Comparison of ENCODE assay signal across 1 cellular context in the genomic region with DNA sequence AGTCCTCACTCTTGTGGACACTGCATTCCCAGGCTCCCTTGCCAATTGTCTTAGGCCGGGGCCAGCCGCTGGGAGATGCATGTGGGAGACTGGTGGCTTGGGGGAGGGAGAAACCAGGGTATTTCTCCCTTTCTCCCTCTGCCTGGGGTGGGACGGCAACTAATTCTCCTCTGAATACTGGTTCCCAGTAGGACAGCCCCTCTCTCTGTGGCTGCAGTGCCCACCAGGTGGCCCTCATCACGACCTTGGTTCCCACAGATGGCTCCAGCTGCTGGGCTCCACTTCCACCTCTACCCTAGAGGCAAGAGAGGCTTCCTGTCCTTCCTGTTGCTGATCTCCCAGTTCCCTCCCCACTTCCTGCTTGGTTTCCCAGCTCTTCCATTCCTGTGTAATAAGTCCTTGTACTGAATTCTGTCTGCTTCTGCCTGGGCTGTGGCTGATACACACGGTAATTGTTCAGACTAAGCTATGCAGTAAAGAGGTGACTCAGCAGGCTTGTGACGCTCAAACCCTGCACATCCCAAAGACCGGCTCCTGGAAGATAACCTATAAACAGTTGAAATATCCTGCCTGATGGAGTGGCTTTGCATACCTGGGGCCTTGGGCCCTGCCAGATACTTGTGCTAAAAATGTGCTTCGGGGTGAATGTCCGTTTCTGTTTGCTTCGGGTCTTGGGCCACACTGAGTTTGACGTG.
TF ChIP-seq lines count a peak whose summit lies in the region.

No MANE protein-coding gene starts in this region.

TF ChIP-seq in HepG2, 621 proteins besides CTCF, POLR2A, EP300 and RAD21 (continues in another document):
- TF ChIP-seq, protein P1, sequence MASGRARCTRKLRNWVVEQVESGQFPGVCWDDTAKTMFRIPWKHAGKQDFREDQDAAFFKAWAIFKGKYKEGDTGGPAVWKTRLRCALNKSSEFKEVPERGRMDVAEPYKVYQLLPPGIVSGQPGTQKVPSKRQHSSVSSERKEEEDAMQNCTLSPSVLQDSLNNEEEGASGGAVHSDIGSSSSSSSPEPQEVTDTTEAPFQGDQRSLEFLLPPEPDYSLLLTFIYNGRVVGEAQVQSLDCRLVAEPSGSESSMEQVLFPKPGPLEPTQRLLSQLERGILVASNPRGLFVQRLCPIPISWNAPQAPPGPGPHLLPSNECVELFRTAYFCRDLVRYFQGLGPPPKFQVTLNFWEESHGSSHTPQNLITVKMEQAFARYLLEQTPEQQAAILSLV (CRISPR knock-in tag; IDR thresholded peaks at IDR 0.05; ENCODE audit: borderline replicate concordance) = no peak
- TF ChIP-seq ZNF331 (CRISPR knock-in tag; IDR thresholded peaks at IDR 0.05) = peak; percentile 13; the same call in 1 of the 2 replicates
- TF ChIP-seq, protein P2, sequence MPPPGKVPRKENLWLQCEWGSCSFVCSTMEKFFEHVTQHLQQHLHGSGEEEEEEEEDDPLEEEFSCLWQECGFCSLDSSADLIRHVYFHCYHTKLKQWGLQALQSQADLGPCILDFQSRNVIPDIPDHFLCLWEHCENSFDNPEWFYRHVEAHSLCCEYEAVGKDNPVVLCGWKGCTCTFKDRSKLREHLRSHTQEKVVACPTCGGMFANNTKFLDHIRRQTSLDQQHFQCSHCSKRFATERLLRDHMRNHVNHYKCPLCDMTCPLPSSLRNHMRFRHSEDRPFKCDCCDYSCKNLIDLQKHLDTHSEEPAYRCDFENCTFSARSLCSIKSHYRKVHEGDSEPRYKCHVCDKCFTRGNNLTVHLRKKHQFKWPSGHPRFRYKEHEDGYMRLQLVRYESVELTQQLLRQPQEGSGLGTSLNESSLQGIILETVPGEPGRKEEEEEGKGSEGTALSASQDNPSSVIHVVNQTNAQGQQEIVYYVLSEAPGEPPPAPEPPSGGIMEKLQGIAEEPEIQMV (CRISPR knock-in tag; IDR thresholded peaks at IDR 0.05; ENCODE audit: low read depth) = peak; percentile 47; the same call in 1 of the 2 replicates
- TF ChIP-seq ELF3 (CRISPR knock-in tag; IDR thresholded peaks at IDR 0.05) = peak; percentile 60
- TF ChIP-seq SAP130 (CRISPR knock-in tag; IDR thresholded peaks at IDR 0.05; ENCODE audit: low read depth) = peak; percentile 28; the same call in 1 of the 2 replicates
- TF ChIP-seq, protein P3, sequence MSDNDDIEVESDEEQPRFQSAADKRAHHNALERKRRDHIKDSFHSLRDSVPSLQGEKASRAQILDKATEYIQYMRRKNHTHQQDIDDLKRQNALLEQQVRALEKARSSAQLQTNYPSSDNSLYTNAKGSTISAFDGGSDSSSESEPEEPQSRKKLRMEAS (IDR thresholded peaks at IDR 0.05) = peak; percentile 12; the same call in 1 of the 2 replicates
- TF ChIP-seq NFE2 (CRISPR knock-in tag; IDR thresholded peaks at IDR 0.05) = peak; percentile 14; the same call in 1 of the 2 replicates
- peak; percentile 49; the same call in 1 of the 2 replicates for TF ChIP-seq ZBTB20 (CRISPR knock-in tag; IDR thresholded peaks at IDR 0.05; ENCODE audit: borderline replicate concordance, low read depth)
- no peak for TF ChIP-seq U2AF1 (optimal IDR thresholded peaks at IDR 0.05; ENCODE audit: low read depth, low read length)
- TF ChIP-seq SMC3 (IDR thresholded peaks at IDR 0.05; ENCODE audit: low read length) = peak; percentile 25; the same call in 1 of the 2 replicates
- TF ChIP-seq, protein P4, sequence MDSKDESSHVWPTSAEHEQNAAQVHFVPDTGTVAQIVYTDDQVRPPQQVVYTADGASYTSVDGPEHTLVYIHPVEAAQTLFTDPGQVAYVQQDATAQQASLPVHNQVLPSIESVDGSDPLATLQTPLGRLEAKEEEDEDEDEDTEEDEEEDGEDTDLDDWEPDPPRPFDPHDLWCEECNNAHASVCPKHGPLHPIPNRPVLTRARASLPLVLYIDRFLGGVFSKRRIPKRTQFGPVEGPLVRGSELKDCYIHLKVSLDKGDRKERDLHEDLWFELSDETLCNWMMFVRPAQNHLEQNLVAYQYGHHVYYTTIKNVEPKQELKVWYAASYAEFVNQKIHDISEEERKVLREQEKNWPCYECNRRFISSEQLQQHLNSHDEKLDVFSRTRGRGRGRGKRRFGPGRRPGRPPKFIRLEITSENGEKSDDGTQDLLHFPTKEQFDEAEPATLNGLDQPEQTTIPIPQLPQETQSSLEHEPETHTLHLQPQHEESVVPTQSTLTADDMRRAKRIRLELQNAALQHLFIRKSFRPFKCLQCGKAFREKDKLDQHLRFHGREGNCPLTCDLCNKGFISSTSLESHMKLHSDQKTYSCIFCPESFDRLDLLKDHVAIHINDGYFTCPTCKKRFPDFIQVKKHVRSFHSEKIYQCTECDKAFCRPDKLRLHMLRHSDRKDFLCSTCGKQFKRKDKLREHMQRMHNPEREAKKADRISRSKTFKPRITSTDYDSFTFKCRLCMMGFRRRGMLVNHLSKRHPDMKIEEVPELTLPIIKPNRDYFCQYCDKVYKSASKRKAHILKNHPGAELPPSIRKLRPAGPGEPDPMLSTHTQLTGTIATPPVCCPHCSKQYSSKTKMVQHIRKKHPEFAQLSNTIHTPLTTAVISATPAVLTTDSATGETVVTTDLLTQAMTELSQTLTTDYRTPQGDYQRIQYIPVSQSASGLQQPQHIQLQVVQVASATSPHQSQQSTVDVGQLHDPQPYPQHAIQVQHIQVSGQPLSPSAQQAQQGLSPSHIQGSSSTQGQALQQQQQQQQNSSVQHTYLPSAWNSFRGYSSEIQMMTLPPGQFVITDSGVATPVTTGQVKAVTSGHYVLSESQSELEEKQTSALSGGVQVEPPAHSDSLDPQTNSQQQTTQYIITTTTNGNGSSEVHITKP (CRISPR knock-in tag; IDR thresholded peaks at IDR 0.05; ENCODE audit: low read depth) = no peak
- peak; percentile 28; the same call in 1 of the 2 replicates for TF ChIP-seq GABPB1 (CRISPR knock-in tag; IDR thresholded peaks at IDR 0.05)
- TF ChIP-seq ERF (CRISPR knock-in tag; IDR thresholded peaks at IDR 0.05) = 0 out of 2 replicates have a peak, but pooled peaks have one; percentile 14
- TF ChIP-seq, protein P5, sequence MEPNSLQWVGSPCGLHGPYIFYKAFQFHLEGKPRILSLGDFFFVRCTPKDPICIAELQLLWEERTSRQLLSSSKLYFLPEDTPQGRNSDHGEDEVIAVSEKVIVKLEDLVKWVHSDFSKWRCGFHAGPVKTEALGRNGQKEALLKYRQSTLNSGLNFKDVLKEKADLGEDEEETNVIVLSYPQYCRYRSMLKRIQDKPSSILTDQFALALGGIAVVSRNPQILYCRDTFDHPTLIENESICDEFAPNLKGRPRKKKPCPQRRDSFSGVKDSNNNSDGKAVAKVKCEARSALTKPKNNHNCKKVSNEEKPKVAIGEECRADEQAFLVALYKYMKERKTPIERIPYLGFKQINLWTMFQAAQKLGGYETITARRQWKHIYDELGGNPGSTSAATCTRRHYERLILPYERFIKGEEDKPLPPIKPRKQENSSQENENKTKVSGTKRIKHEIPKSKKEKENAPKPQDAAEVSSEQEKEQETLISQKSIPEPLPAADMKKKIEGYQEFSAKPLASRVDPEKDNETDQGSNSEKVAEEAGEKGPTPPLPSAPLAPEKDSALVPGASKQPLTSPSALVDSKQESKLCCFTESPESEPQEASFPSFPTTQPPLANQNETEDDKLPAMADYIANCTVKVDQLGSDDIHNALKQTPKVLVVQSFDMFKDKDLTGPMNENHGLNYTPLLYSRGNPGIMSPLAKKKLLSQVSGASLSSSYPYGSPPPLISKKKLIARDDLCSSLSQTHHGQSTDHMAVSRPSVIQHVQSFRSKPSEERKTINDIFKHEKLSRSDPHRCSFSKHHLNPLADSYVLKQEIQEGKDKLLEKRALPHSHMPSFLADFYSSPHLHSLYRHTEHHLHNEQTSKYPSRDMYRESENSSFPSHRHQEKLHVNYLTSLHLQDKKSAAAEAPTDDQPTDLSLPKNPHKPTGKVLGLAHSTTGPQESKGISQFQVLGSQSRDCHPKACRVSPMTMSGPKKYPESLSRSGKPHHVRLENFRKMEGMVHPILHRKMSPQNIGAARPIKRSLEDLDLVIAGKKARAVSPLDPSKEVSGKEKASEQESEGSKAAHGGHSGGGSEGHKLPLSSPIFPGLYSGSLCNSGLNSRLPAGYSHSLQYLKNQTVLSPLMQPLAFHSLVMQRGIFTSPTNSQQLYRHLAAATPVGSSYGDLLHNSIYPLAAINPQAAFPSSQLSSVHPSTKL (CRISPR knock-in tag; IDR thresholded peaks at IDR 0.05) = 0 out of 2 replicates have a peak, but pooled peaks have one; percentile 13
- TF ChIP-seq FOSL2 (CRISPR knock-in tag; IDR thresholded peaks at IDR 0.05) = peak; percentile 45; the same call in 1 of the 2 replicates
- 0 out of 2 replicates have a peak, but pooled peaks have one; percentile 11 for TF ChIP-seq SOX5 (CRISPR knock-in tag; IDR thresholded peaks at IDR 0.05; ENCODE audit: borderline replicate concordance)
- TF ChIP-seq ZNF598 (CRISPR knock-in tag; IDR thresholded peaks at IDR 0.05; ENCODE audit: borderline replicate concordance) = no peak
- peak; percentile 9; the same call in 1 of the 2 replicates for TF ChIP-seq ZNF263 (CRISPR knock-in tag; IDR thresholded peaks at IDR 0.05)
- peak; percentile 28 to 35; a peak in 1 of 4 replicates for TF ChIP-seq MAFK (conservative IDR thresholded peaks at IDR 0.05 in 1 of 2, IDR thresholded peaks at IDR 0.05 in 1 of 2; ENCODE audit: low read length in 2 of 2)
- TF ChIP-seq ZNF605 (CRISPR knock-in tag; IDR thresholded peaks at IDR 0.05) = peak; percentile 77
- no peak for TF ChIP-seq ZNF256 (CRISPR knock-in tag; conservative IDR thresholded peaks at IDR 0.05)
- 0 out of 2 replicates have a peak, but pooled peaks have one; percentile 15 for TF ChIP-seq DMAP1 (CRISPR knock-in tag; IDR thresholded peaks at IDR 0.05)
- TF ChIP-seq, protein P6, sequence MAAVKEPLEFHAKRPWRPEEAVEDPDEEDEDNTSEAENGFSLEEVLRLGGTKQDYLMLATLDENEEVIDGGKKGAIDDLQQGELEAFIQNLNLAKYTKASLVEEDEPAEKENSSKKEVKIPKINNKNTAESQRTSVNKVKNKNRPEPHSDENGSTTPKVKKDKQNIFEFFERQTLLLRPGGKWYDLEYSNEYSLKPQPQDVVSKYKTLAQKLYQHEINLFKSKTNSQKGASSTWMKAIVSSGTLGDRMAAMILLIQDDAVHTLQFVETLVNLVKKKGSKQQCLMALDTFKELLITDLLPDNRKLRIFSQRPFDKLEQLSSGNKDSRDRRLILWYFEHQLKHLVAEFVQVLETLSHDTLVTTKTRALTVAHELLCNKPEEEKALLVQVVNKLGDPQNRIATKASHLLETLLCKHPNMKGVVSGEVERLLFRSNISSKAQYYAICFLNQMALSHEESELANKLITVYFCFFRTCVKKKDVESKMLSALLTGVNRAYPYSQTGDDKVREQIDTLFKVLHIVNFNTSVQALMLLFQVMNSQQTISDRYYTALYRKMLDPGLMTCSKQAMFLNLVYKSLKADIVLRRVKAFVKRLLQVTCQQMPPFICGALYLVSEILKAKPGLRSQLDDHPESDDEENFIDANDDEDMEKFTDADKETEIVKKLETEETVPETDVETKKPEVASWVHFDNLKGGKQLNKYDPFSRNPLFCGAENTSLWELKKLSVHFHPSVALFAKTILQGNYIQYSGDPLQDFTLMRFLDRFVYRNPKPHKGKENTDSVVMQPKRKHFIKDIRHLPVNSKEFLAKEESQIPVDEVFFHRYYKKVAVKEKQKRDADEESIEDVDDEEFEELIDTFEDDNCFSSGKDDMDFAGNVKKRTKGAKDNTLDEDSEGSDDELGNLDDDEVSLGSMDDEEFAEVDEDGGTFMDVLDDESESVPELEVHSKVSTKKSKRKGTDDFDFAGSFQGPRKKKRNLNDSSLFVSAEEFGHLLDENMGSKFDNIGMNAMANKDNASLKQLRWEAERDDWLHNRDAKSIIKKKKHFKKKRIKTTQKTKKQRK (IDR thresholded peaks at IDR 0.05; ENCODE audit: low read length) = no peak
- TF ChIP-seq BRD4 (CRISPR knock-in tag; IDR thresholded peaks at IDR 0.05) = peak; percentile 14; the same call in 1 of the 2 replicates
- TF ChIP-seq, protein P7, sequence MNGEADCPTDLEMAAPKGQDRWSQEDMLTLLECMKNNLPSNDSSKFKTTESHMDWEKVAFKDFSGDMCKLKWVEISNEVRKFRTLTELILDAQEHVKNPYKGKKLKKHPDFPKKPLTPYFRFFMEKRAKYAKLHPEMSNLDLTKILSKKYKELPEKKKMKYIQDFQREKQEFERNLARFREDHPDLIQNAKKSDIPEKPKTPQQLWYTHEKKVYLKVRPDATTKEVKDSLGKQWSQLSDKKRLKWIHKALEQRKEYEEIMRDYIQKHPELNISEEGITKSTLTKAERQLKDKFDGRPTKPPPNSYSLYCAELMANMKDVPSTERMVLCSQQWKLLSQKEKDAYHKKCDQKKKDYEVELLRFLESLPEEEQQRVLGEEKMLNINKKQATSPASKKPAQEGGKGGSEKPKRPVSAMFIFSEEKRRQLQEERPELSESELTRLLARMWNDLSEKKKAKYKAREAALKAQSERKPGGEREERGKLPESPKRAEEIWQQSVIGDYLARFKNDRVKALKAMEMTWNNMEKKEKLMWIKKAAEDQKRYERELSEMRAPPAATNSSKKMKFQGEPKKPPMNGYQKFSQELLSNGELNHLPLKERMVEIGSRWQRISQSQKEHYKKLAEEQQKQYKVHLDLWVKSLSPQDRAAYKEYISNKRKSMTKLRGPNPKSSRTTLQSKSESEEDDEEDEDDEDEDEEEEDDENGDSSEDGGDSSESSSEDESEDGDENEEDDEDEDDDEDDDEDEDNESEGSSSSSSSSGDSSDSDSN (CRISPR knock-in tag; IDR thresholded peaks at IDR 0.05) = peak; percentile 58
- peak; percentile 63 for TF ChIP-seq ELF1 (CRISPR knock-in tag; IDR thresholded peaks at IDR 0.05)
- TF ChIP-seq THAP11 (CRISPR knock-in tag; IDR thresholded peaks at IDR 0.05) = peak; percentile 39; the same call in 1 of the 2 replicates
- peak; percentile 43; the same call in 1 of the 2 replicates for TF ChIP-seq CBFB (CRISPR knock-in tag; IDR thresholded peaks at IDR 0.05)
- TF ChIP-seq, protein P8, sequence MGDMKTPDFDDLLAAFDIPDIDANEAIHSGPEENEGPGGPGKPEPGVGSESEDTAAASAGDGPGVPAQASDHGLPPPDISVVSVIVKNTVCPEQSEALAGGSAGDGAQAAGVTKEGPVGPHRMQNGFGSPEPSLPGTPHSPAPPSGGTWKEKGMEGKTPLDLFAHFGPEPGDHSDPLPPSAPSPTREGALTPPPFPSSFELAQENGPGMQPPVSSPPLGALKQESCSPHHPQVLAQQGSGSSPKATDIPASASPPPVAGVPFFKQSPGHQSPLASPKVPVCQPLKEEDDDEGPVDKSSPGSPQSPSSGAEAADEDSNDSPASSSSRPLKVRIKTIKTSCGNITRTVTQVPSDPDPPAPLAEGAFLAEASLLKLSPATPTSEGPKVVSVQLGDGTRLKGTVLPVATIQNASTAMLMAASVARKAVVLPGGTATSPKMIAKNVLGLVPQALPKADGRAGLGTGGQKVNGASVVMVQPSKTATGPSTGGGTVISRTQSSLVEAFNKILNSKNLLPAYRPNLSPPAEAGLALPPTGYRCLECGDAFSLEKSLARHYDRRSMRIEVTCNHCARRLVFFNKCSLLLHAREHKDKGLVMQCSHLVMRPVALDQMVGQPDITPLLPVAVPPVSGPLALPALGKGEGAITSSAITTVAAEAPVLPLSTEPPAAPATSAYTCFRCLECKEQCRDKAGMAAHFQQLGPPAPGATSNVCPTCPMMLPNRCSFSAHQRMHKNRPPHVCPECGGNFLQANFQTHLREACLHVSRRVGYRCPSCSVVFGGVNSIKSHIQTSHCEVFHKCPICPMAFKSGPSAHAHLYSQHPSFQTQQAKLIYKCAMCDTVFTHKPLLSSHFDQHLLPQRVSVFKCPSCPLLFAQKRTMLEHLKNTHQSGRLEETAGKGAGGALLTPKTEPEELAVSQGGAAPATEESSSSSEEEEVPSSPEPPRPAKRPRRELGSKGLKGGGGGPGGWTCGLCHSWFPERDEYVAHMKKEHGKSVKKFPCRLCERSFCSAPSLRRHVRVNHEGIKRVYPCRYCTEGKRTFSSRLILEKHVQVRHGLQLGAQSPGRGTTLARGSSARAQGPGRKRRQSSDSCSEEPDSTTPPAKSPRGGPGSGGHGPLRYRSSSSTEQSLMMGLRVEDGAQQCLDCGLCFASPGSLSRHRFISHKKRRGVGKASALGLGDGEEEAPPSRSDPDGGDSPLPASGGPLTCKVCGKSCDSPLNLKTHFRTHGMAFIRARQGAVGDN (CRISPR knock-in tag; IDR thresholded peaks at IDR 0.05) = peak; percentile 58
- TF ChIP-seq ZNF441 (CRISPR knock-in tag; IDR thresholded peaks at IDR 0.05; ENCODE audit: borderline replicate concordance) = 0 out of 2 replicates have a peak, but pooled peaks have one; percentile 9
- peak; percentile 18; the same call in 1 of the 2 replicates for TF ChIP-seq MAFF (IDR thresholded peaks at IDR 0.05; ENCODE audit: low read depth, low read length)
- TF ChIP-seq TAF1 (CRISPR knock-in tag; IDR thresholded peaks at IDR 0.05) = peak; percentile 20; the same call in 1 of the 2 replicates
